27 cellular contexts compared by ENCODE assay signal in the genomic region with DNA sequence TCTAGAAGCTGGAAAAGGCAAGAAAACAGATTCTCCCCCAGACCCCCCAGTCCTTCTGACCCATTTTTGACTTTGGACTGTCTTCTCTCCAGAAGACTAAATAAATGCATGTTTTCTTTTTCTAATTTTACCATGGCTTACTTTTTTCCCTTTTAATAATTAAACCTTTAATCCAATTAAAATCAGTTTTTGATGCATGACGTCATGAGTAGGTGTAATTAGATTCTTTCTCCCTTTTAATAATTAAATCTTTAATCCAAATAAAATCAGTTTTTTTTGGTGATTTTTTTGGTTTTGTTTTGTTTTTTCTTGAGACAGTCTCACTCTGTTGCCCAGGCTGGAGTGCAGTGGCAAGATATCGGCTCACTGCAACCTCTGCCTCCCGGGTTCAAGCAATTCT.
"Had no signal": no experiment of that assay in that cellular context is flagged by ENCODE, and none has a peak within 500 bp of the region (broad histone marks: within the 10 kb centered on the region; RNA-seq: fewer than 3 reads in every experiment).

No MANE protein-coding gene starts in this region.

- H3K4me1 ChIP-seq: stomach, suprapubic skin, testis, transverse colon, upper lobe of right lung, uterus had no signal

- H3K9me3 ChIP-seq: suprapubic skin, testis, thoracic aorta, thyroid gland, tibial artery, tibial nerve, transverse colon, upper lobe of left lung, upper lobe of right lung, uterus, vagina had no signal

- DNase-seq: stimulated activated CD4-positive, alpha-beta T cell treated with anti-CD3 and anti-CD28 coated beads, Interleukin-2, amount 100 ng/mL, for 48 hours; stimulated activated CD4-positive, alpha-beta T cell treated with anti-CD3 and anti-CD28 coated beads, Interleukin-4, amount 100 ng/mL, for 1 hour; stimulated activated CD4-positive, alpha-beta T cell treated with anti-CD3 and anti-CD28 coated beads, Interleukin-4, amount 100 ng/mL, for 24 hours; stimulated activated CD4-positive, alpha-beta T cell treated with anti-CD3 and anti-CD28 coated beads, Interleukin-4, amount 100 ng/mL, for 4 hours; stimulated activated CD8-positive, alpha-beta memory T cell treated with anti-CD3 and anti-CD28 coated beads, Interleukin-4, amount 100 ng/mL, for 48 hours; stimulated activated naive B cell treated with anti-CD40 and anti-IgM and Interleukin-4, amounts not matched to agents 10 μg/mL and 1 μg/mL and 100 μg/mL, for 72 hours; stimulated activated naive CD4-positive, alpha-beta T cell; stimulated activated naive CD4-positive, alpha-beta T cell treated with Interleukin-2 at 50 U/mL for 16 hours; stimulated activated naive CD8-positive, alpha-beta T cell treated with anti-CD3 and anti-CD28 coated beads, Interleukin-15, amount 100 ng/mL, for 72 hours; stimulated activated naive CD8-positive, alpha-beta T cell treated with anti-CD3 and anti-CD28 coated beads, Interleukin-15, Interleukin-2, amounts not matched to agents 100 U/mL and 50 U/mL, for 24 hours; stomach; substantia nigra; testis; thyroid gland; tibial artery; transverse colon; trophoblast cell; upper lobe of left lung; upper lobe of right lung; uterus had no signal

- H3K27ac ChIP-seq: stomach, suprapubic skin, testis, thoracic aorta, thyroid gland, tibial artery, tibial nerve, transverse colon, upper lobe of left lung, upper lobe of right lung, uterus, vagina had no signal

- H3K36me3 ChIP-seq: stomach, suprapubic skin, thoracic aorta, thyroid gland, tibial artery, tibial nerve, transverse colon, upper lobe of left lung, upper lobe of right lung, uterus, vagina had no signal

- H3K27me3 ChIP-seq: testis, thyroid gland, vagina had no signal

- ATAC-seq: stimulated activated effector memory CD8-positive, alpha-beta T cell treated with anti-CD3 and anti-CD28 coated beads, Interleukin-12 subunit alpha, Interleukin-12 subunit beta, amount 100 ng/mL, for 72 hours; stimulated activated memory B cell treated with anti-CD40 and anti-IgM and Interleukin-4, amounts not matched to agents 10 μg/mL and 1 μg/mL and 100 μg/mL, for 72 hours; stimulated activated naive B cell treated with anti-CD40 and anti-IgM and Interleukin-4, amounts not matched to agents 10 μg/mL and 1 μg/mL and 100 μg/mL, for 72 hours; stimulated activated naive CD8-positive, alpha-beta T cell treated with anti-CD3 and anti-CD28 coated beads, Interleukin-15, amount 100 ng/mL, for 72 hours; stimulated activated naive CD8-positive, alpha-beta T cell treated with anti-CD3 and anti-CD28 coated beads, Interleukin-15, Interleukin-2, amounts not matched to agents 100 U/mL and 50 U/mL, for 24 hours; upper lobe of right lung had no signal

- FAIRE-seq: urothelium cell line had no signal

- H3K4me3 ChIP-seq: stomach, suprapubic skin, testis, thoracic aorta, thyroid gland, tibial artery, tibial nerve, transverse colon, upper lobe of left lung, upper lobe of right lung, uterus, vagina had no signal
